ENCODE assay signal across 20 cellular contexts in genomic region chr4:137700072-137700471, GRCh38.
A peak's percentile ranks its signal among the peaks of the same experiment; 100 is the strongest.
DNase-seq lines count a peak whose midpoint lies in the region; ATAC-seq and TF ChIP-seq lines count a peak whose summit lies in the region.
"Had no signal": no experiment of that assay in that cellular context is flagged by ENCODE, and none has a peak within 500 bp of the region (broad histone marks: within the 10 kb centered on the region; RNA-seq: fewer than 3 reads in every experiment).

No MANE protein-coding gene starts in this region.

- WGBS in hepatocyte (ENCODE audit: low lambda C conversion rate, missing lambda C conversion rate): 67% methylated on average over 1 of the region's 1 CpG

- intact Hi-C loops in left ventricle myocardium superior (cut with micrococcal nuclease): no loop called here

- no peaks in the 10 kb centered on the region for H3K79me2 ChIP-seq in hepatocyte

- H3K27ac ChIP-seq in right atrium auricular region (no peak overlapping the region), coronary artery (peak overlapping the region; percentile 21 to 64), hepatocyte (peak overlapping the region; percentile 26)
- H3K27ac ChIP-seq: left lung, psoas muscle had no signal

- no peaks in the 10 kb centered on the region for H3K4me1 ChIP-seq in right atrium auricular region
- H3K4me1 ChIP-seq in hepatocyte (ENCODE audit: insufficient read depth): peaks cover 5% of the 10 kb centered on the region
- H3K4me1 ChIP-seq: left lung, psoas muscle had no signal

- TF ChIP-seq CTCF in right atrium auricular region (IDR thresholded peaks at IDR 0.05): no peak
- no peak for TF ChIP-seq CTCF in coronary artery (IDR thresholded peaks at IDR 0.05)
- TF ChIP-seq CTCF in hepatocyte (IDR thresholded peaks at IDR 0.05; ENCODE audit: poor library complexity): no peak

- peak; percentile 49 for ATAC-seq in left ventricle myocardium superior
- ATAC-seq: GM12878, K562, left lung, psoas muscle had no signal

- no peaks in the 10 kb centered on the region for H3K27me3 ChIP-seq in right atrium auricular region
- no peaks in the 10 kb centered on the region for H3K27me3 ChIP-seq in hepatocyte
- H3K27me3 ChIP-seq: heart left ventricle, left lung had no signal

- H3K4me3 ChIP-seq in right atrium auricular region (no peak overlapping the region), coronary artery (peak overlapping the region; percentile 34), hepatocyte (no peak overlapping the region)
- H3K4me3 ChIP-seq: GM12878, K562, left lung, psoas muscle had no signal

- no peaks in the 10 kb centered on the region for H3K36me3 ChIP-seq in right atrium auricular region
- no peaks in the 10 kb centered on the region for H3K36me3 ChIP-seq in hepatocyte (replicated peaks; ENCODE audit: insufficient read depth, low read depth)
- H3K36me3 ChIP-seq: heart left ventricle, left lung had no signal

- no peak overlapping the region for H2AFZ ChIP-seq in hepatocyte

- no peak overlapping the region for H3K4me2 ChIP-seq in hepatocyte
- H3K4me2 ChIP-seq: SK-N-SH had no signal

- no peak for DNase-seq in left ventricle myocardium superior
- no peak for DNase-seq in right atrium auricular region (ENCODE audit: low spot score)
- DNase-seq in coronary artery (ENCODE audit: low spot score): no peak
- DNase-seq in hepatocyte (ENCODE audit: low spot score): no peak
- DNase-seq in AG08396 (ENCODE audit: low spot score): no peak
- DNase-seq in cerebellum (ENCODE audit: low spot score): no peak
- DNase-seq in NCI-H2107 treated with DMSO at 0.1 percent for 48 hours (lab: John Stamatoyannopoulos, UW; ENCODE audit: unreplicated experiment): no peak
- DNase-seq in stimulated activated naive CD4-positive, alpha-beta T cell (lab: John Stamatoyannopoulos, UW): no peak
- DNase-seq: activated CD8-positive, alpha-beta memory T cell treated with anti-CD3 and anti-CD28 coated beads, Interleukin-2, amount 50 U/mL, for 48 hours; DMS153; heart left ventricle; left lung; midbrain; NCI-H187 treated with DMSO at 0.1 percent for 48 hours; NK-92 treated with Interleukin-12 subunit alpha and Interleukin-12 subunit beta, amount 100 ng/mL, for 24 hours; psoas muscle; SK-N-SH; stimulated activated CD4-positive, alpha-beta T cell treated with anti-CD3 and anti-CD28 coated beads, Interleukin-12 subunit alpha, Interleukin-12 subunit beta, amount 100 ng/mL, for 4 hours had no signal

- H3K9me3 ChIP-seq in right atrium auricular region: no peaks in the 10 kb centered on the region
- no peaks in the 10 kb centered on the region for H3K9me3 ChIP-seq in hepatocyte (ENCODE audit: low read depth)
- H3K9me3 ChIP-seq: left lung, psoas muscle, SK-N-SH had no signal

- no peaks in the 10 kb centered on the region for H4K20me1 ChIP-seq in hepatocyte (ENCODE audit: insufficient read depth, poor library complexity, severe bottlenecking)

- H3K9me2 ChIP-seq in hepatocyte (replicated peaks; ENCODE audit: insufficient read depth): no peaks in the 10 kb centered on the region
- H3K9me2 ChIP-seq: SK-N-SH had no signal

Comparison
In these comparisons a context has a peak if more than half of its experiments do, and no peak if none do; other contexts are left out.
1. H3K27ac ChIP-seq: peak in coronary artery (2 of 2) and hepatocyte (single experiment); none in right atrium auricular region (0 of 2).